In the genomic region with DNA sequence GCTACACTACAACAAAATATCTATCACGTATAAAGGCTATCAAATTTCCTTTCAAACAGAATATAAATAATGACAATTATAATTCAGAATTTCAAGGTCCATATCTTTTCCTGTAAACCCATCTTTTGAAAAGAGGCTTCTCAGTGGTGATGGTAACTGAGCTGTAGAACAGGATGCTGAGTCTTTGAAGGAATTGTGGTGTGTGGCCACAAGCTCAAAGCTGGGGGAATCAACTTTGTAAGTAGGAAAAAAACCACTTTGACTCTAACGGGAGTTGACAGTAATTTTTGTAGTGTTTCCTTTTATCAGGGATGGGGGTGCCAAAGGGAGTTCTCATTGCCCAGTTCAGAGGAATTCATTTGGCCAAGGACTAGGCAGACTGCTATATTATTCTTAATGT, we compare ENCODE assay signal across 13 cellular contexts. TPM values are rescaled to one million over a fixed set of nuclear protein-coding genes. Genes with fewer than 3 reads are reported as not detected.
DNase-seq lines count a peak whose midpoint lies in the region; ATAC-seq lines count a peak whose summit lies in the region.
"Had no signal": no experiment of that assay in that cellular context is flagged by ENCODE, and none has a peak within 500 bp of the region (broad histone marks: within the 10 kb centered on the region; RNA-seq: fewer than 3 reads in every experiment).

No MANE protein-coding gene starts in this region.

- peaks cover 22% of the 10 kb centered on the region for H3K4me1 Mint-ChIP-seq in T-helper 1 cell treated with Interleukin-12 subunit alpha and Interleukin-12 subunit beta and Interleukin-4 antibody, amounts not matched to agents 30 μg/mL and 1 μg/mL, for 36 hours (ENCODE audit: low read depth)
- H3K4me1 Mint-ChIP-seq in activated naive CD8-positive, alpha-beta T cell treated with anti-CD3 and anti-CD28 coated beads, Interleukin-2, amount 10 ng/mL, durations not matched to agents 7 days and 5 days, result peaks cover 15% of the 10 kb centered on the region
- peaks cover 5% of the 10 kb centered on the region for H3K4me1 Mint-ChIP-seq in activated naive CD8-positive, alpha-beta T cell treated with anti-CD3 and anti-CD28 coated beads, Interleukin-2, amount 50 U/mL, for 24 hours
- H3K4me1 Mint-ChIP-seq in T-helper 17 cell, result peaks cover 3% of the 10 kb centered on the region
- peaks cover 10% of the 10 kb centered on the region for H3K4me1 Mint-ChIP-seq in stimulated activated effector memory CD8-positive, alpha-beta T cell treated with anti-CD3 and anti-CD28 coated beads, Interleukin-12 subunit alpha, Interleukin-12 subunit beta, amount 100 ng/mL, for 72 hours

- peak; percentile 36 for ATAC-seq in activated naive CD8-positive, alpha-beta T cell treated with anti-CD3 and anti-CD28 coated beads, Interleukin-2, amount 10 ng/mL, durations not matched to agents 7 days and 5 days (ENCODE audit: low read depth)
- no peak for ATAC-seq in activated naive CD8-positive, alpha-beta T cell treated with anti-CD3 and anti-CD28 coated beads, Interleukin-2, amount 50 U/mL, for 24 hours
- ATAC-seq in T-helper 17 cell, result no peak
- ATAC-seq in stimulated activated effector memory CD8-positive, alpha-beta T cell treated with anti-CD3 and anti-CD28 coated beads, Interleukin-12 subunit alpha, Interleukin-12 subunit beta, amount 100 ng/mL, for 72 hours, result no peak
- ATAC-seq: HCT116 had no signal

- no peak overlapping the region for H3K4me3 Mint-ChIP-seq in T-helper 1 cell treated with Interleukin-12 subunit alpha and Interleukin-12 subunit beta and Interleukin-4 antibody, amounts not matched to agents 30 μg/mL and 1 μg/mL, for 36 hours
- no peak overlapping the region for H3K4me3 Mint-ChIP-seq in activated naive CD8-positive, alpha-beta T cell treated with anti-CD3 and anti-CD28 coated beads, Interleukin-2, amount 10 ng/mL, durations not matched to agents 7 days and 5 days
- H3K4me3 Mint-ChIP-seq in activated naive CD8-positive, alpha-beta T cell treated with anti-CD3 and anti-CD28 coated beads, Interleukin-2, amount 50 U/mL, for 24 hours, result no peak overlapping the region
- no peak overlapping the region for H3K4me3 Mint-ChIP-seq in T-helper 17 cell
- H3K4me3 Mint-ChIP-seq in stimulated activated effector memory CD8-positive, alpha-beta T cell treated with anti-CD3 and anti-CD28 coated beads, Interleukin-12 subunit alpha, Interleukin-12 subunit beta, amount 100 ng/mL, for 72 hours, result no peak overlapping the region

- DNase-seq in T-helper 1 cell (no peak), T-helper 17 cell (no peak), posterior cingulate gyrus (no peak)
- DNase-seq in activated naive CD8-positive, alpha-beta T cell treated with anti-CD3 and anti-CD28 coated beads, Interleukin-2, amount 10 ng/mL, durations not matched to agents 7 days and 5 days, result no peak
- no peak for DNase-seq in activated naive CD8-positive, alpha-beta T cell treated with anti-CD3 and anti-CD28 coated beads, Interleukin-2, amount 50 U/mL, for 24 hours
- no peak for DNase-seq in stimulated activated effector memory CD8-positive, alpha-beta T cell treated with anti-CD3 and anti-CD28 coated beads, Interleukin-12 subunit alpha, Interleukin-12 subunit beta, amount 100 ng/mL, for 72 hours (ENCODE audit: low spot score in 2 of 2)
- no peak for DNase-seq in stimulated activated CD4-positive, alpha-beta T cell treated with anti-CD3 and anti-CD28 coated beads, Interleukin-1b, Interleukin-23, amount 100 ng/mL, for 48 hours
- DNase-seq: DMS153, DMS79 treated with DMSO at 0.1 percent for 48 hours, GDM1 had no signal

- POLR2A ChIA-PET in activated naive CD8-positive, alpha-beta T cell treated with anti-CD3 and anti-CD28 coated beads, Interleukin-2, amount 10 ng/mL, durations not matched to agents 7 days and 5 days (lab: Charles Lee), result interaction anchor here (1.0 to 3.7 kb wide), 5 partner anchors 10 to 623 kb away, joined by 3 to 20 read pairs (median 4); a partner anchor contains a TSS

- no peaks in the 10 kb centered on the region for H3K9me3 Mint-ChIP-seq in T-helper 1 cell treated with Interleukin-12 subunit alpha and Interleukin-12 subunit beta and Interleukin-4 antibody, amounts not matched to agents 30 μg/mL and 1 μg/mL, for 36 hours
- no peaks in the 10 kb centered on the region for H3K9me3 Mint-ChIP-seq in activated naive CD8-positive, alpha-beta T cell treated with anti-CD3 and anti-CD28 coated beads, Interleukin-2, amount 10 ng/mL, durations not matched to agents 7 days and 5 days
- no peaks in the 10 kb centered on the region for H3K9me3 Mint-ChIP-seq in activated naive CD8-positive, alpha-beta T cell treated with anti-CD3 and anti-CD28 coated beads, Interleukin-2, amount 50 U/mL, for 24 hours
- no peaks in the 10 kb centered on the region for H3K9me3 Mint-ChIP-seq in stimulated activated effector memory CD8-positive, alpha-beta T cell treated with anti-CD3 and anti-CD28 coated beads, Interleukin-12 subunit alpha, Interleukin-12 subunit beta, amount 100 ng/mL, for 72 hours

- peak overlapping the region; percentile 1 for H3K27ac Mint-ChIP-seq in T-helper 1 cell treated with Interleukin-12 subunit alpha and Interleukin-12 subunit beta and Interleukin-4 antibody, amounts not matched to agents 30 μg/mL and 1 μg/mL, for 36 hours
- no peak overlapping the region for H3K27ac Mint-ChIP-seq in activated naive CD8-positive, alpha-beta T cell treated with anti-CD3 and anti-CD28 coated beads, Interleukin-2, amount 10 ng/mL, durations not matched to agents 7 days and 5 days
- H3K27ac Mint-ChIP-seq in activated naive CD8-positive, alpha-beta T cell treated with anti-CD3 and anti-CD28 coated beads, Interleukin-2, amount 50 U/mL, for 24 hours, result no peak overlapping the region
- H3K27ac Mint-ChIP-seq in T-helper 17 cell, result peak overlapping the region; percentile 39
- peak overlapping the region; percentile 9 for H3K27ac Mint-ChIP-seq in stimulated activated effector memory CD8-positive, alpha-beta T cell treated with anti-CD3 and anti-CD28 coated beads, Interleukin-12 subunit alpha, Interleukin-12 subunit beta, amount 100 ng/mL, for 72 hours

- H3K27me3 Mint-ChIP-seq in T-helper 1 cell treated with Interleukin-12 subunit alpha and Interleukin-12 subunit beta and Interleukin-4 antibody, amounts not matched to agents 30 μg/mL and 1 μg/mL, for 36 hours (ENCODE audit: low read depth), result no peaks in the 10 kb centered on the region
- H3K27me3 Mint-ChIP-seq in activated naive CD8-positive, alpha-beta T cell treated with anti-CD3 and anti-CD28 coated beads, Interleukin-2, amount 10 ng/mL, durations not matched to agents 7 days and 5 days, result no peaks in the 10 kb centered on the region
- no peaks in the 10 kb centered on the region for H3K27me3 Mint-ChIP-seq in activated naive CD8-positive, alpha-beta T cell treated with anti-CD3 and anti-CD28 coated beads, Interleukin-2, amount 50 U/mL, for 24 hours
- H3K27me3 Mint-ChIP-seq in T-helper 17 cell, result no peaks in the 10 kb centered on the region

- H3K36me3 Mint-ChIP-seq in T-helper 1 cell treated with Interleukin-12 subunit alpha and Interleukin-12 subunit beta and Interleukin-4 antibody, amounts not matched to agents 30 μg/mL and 1 μg/mL, for 36 hours (ENCODE audit: low read depth), result peaks cover 29% of the 10 kb centered on the region
- peaks cover 18% of the 10 kb centered on the region for H3K36me3 Mint-ChIP-seq in activated naive CD8-positive, alpha-beta T cell treated with anti-CD3 and anti-CD28 coated beads, Interleukin-2, amount 10 ng/mL, durations not matched to agents 7 days and 5 days
- H3K36me3 Mint-ChIP-seq in activated naive CD8-positive, alpha-beta T cell treated with anti-CD3 and anti-CD28 coated beads, Interleukin-2, amount 50 U/mL, for 24 hours (ENCODE audit: low read depth), result peaks cover 16% of the 10 kb centered on the region
- H3K36me3 Mint-ChIP-seq in T-helper 17 cell (ENCODE audit: low read depth), result peaks cover 3% of the 10 kb centered on the region
- H3K36me3 Mint-ChIP-seq in stimulated activated effector memory CD8-positive, alpha-beta T cell treated with anti-CD3 and anti-CD28 coated beads, Interleukin-12 subunit alpha, Interleukin-12 subunit beta, amount 100 ng/mL, for 72 hours, result peaks cover 75% of the 10 kb centered on the region

- H3K9me3 ChIP-seq in T-helper 17 cell (ENCODE audit: control insufficient read depth, low read length, poor library complexity, severe bottlenecking), result no peaks in the 10 kb centered on the region

- intact Hi-C loops in posterior cingulate gyrus (cut with DNase I), result no loop called here

RNA-seq across cellular contexts. Expression of a gene that starts 13.3 kb away (rescaled TPM):
- under 1 TPM; 0.25 to 0.79 TPM for total RNA-seq in activated naive CD8-positive, alpha-beta T cell treated with anti-CD3 and anti-CD28 coated beads, Interleukin-2, amount 10 ng/mL, durations not matched to agents 7 days and 5 days
- under 1 TPM in 1 of 2 donors, not detected in 1; 0.30 TPM for total RNA-seq in T-helper 17 cell
- total RNA-seq: A673 had no signal

RNA-seq across cellular contexts. Expression of a gene that starts 13.4 kb away (rescaled TPM):
- 10 to 100 TPM; 55.1 to 59.8 TPM for total RNA-seq in activated naive CD8-positive, alpha-beta T cell treated with anti-CD3 and anti-CD28 coated beads, Interleukin-2, amount 10 ng/mL, durations not matched to agents 7 days and 5 days
- total RNA-seq in T-helper 17 cell, result 10 to 100 TPM; 27.0 to 28.1 TPM

Comparison
In these comparisons a context has a peak if more than half of its experiments do, and no peak if none do; other contexts are left out.
1. H3K27ac Mint-ChIP-seq: peak in T-helper 1 cell treated with Interleukin-12 subunit alpha and Interleukin-12 subunit beta and Interleukin-4 antibody, amounts not matched to agents 30 μg/mL and 1 μg/mL, for 36 hours (single experiment), T-helper 17 cell (single experiment) and stimulated activated effector memory CD8-positive, alpha-beta T cell treated with anti-CD3 and anti-CD28 coated beads, Interleukin-12 subunit alpha, Interleukin-12 subunit beta, amount 100 ng/mL, for 72 hours (single experiment); none in activated naive CD8-positive, alpha-beta T cell treated with anti-CD3 and anti-CD28 coated beads, Interleukin-2, amount 10 ng/mL, durations not matched to agents 7 days and 5 days (single experiment) and activated naive CD8-positive, alpha-beta T cell treated with anti-CD3 and anti-CD28 coated beads, Interleukin-2, amount 50 U/mL, for 24 hours (single experiment).